Comparison of ENCODE assay signal across 8 cellular contexts in the genomic region with DNA sequence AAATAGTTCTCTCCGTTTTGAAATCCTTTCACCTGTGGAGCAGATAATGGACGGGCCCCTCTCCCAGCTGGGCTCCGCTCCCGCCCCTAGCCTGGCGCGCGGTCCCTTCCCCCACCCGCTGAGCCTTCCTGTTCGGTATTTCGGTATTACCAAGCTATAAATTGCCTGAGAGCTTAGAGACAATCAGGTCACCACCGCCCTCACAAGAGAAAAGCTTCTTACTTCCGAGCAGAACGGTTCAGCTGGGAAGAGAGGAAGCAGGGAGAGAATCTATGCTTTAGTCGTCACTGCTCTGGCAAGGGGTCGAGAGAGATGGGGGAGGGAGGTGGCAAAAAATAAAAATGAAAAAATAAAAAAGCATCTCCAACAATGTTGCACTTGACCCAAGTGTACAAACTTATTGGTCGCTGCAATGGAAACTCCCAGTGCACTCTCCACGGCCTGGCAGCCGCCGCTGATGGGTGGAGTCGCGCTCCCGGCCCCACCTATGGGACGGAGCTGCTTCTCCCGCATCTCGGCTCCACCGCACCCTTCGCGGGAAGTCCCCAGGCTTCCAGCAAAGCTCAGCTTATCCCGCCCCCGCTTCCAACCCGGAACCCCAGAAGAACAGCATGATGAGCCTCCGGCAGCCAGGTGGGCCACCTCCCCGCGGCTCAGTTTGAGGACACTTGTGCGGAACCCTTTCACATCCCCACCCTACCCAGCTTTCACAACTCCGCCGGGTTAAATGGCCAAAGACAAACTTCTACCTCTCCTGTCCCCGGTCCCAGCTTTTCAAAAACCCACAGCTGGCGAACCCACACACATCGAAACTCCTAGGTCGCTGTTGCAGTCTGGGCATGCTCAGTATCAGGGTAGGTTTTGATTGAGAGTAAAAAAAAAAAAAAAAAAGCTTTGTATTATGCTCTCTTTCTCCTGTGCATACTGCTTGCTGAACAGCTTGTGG. TPM values are rescaled to one million over a fixed set of nuclear protein-coding genes. Genes with fewer than 3 reads are reported as not detected.
A peak's percentile ranks its signal among the peaks of the same experiment; 100 is the strongest.
DNase-seq lines count a peak whose midpoint lies in the region; ATAC-seq, FAIRE-seq and TF ChIP-seq lines count a peak whose summit lies in the region.

No MANE protein-coding gene starts in this region.

- intact Hi-C loops in left cardiac atrium (cut with DNase I) = no loop called here

- ATAC-seq in WTC11 = peak; percentile 50
- ATAC-seq in left cardiac atrium = peak; percentile 59 to 77
- ATAC-seq in HG03521 (IDR thresholded peaks at IDR 0.05; ENCODE audit: unreplicated experiment) = no peak

- H3K27me3 Mint-ChIP-seq in WTC11 (ENCODE audit: low read depth) = no peaks in the 10 kb centered on the region

- H3K27ac ChIP-seq in rectal smooth muscle tissue (ENCODE audit: low read depth, low read length) = no peak overlapping the region

- peak overlapping the region; percentile 53 for H3K4me3 ChIP-seq in rectal smooth muscle tissue (ENCODE audit: low read length)

- peak overlapping the region; percentile 96 for H3K4me3 Mint-ChIP-seq in WTC11

- H3K9ac ChIP-seq in rectal smooth muscle tissue (ENCODE audit: low read length) = no peak overlapping the region

- TF ChIP-seq CTCF in WTC11 (IDR thresholded peaks at IDR 0.05) = no peak

- H3K27me3 ChIP-seq in rectal smooth muscle tissue (ENCODE audit: control insufficient read depth, insufficient read depth, low read length) = no peaks in the 10 kb centered on the region

- H3K36me3 Mint-ChIP-seq in WTC11 = no peaks in the 10 kb centered on the region

- no peaks in the 10 kb centered on the region for H3K36me3 ChIP-seq in rectal smooth muscle tissue (ENCODE audit: control insufficient read depth, insufficient read depth, low read length)

- 0 out of 2 replicates have a peak, but pooled peaks have one; percentile 9 for TF ChIP-seq POLR2A in H54 (IDR thresholded peaks at IDR 0.05; ENCODE audit: low read depth, low read length)

- peak; percentile 89 for FAIRE-seq in H54 (lab: Jason Lieb, UNC)

- CTCF ChIA-PET in WTC11 (lab: Charles Lee) = interaction anchor here (0.7 to 1.7 kb wide), 5 partner anchors 10 to 302 kb away, joined by 3 to 6 read pairs (median 3); no protein-coding TSS in a partner anchor

- no peaks in the 10 kb centered on the region for H3K4me1 ChIP-seq in rectal smooth muscle tissue (ENCODE audit: control insufficient read depth, insufficient read depth, low read length)

- POLR2A ChIA-PET in WTC11 (lab: Charles Lee) = interaction anchor here (0.6 to 1.8 kb wide), 12 partner anchors 9 to 236 kb away, joined by 3 to 10 read pairs (median 4); no protein-coding TSS in a partner anchor

- peak overlapping the region; percentile 99 for H3K27ac Mint-ChIP-seq in WTC11

- peak; percentile 59 for DNase-seq in ELF-1 (ENCODE audit: low read depth, low spot score)
- DNase-seq in H54 (ENCODE audit: insufficient read length, low spot score) = peak; percentile 47
- peak; percentile 92 for DNase-seq in NCI-H1105 treated with DMSO at 0.1 percent for 48 hours (lab: John Stamatoyannopoulos, UW)
- peak; percentile 81 for DNase-seq in WTC11 (ENCODE audit: low spot score)
- peak; percentile 21 for DNase-seq in left cardiac atrium
- DNase-seq in activated T-cell treated with anti-CD3 and anti-CD28 coated beads, Interleukin-2, amount 50 U/mL, for 48 hours = no peak

- peaks cover 45% of the 10 kb centered on the region for H3K4me1 Mint-ChIP-seq in WTC11

- peaks cover 3% of the 10 kb centered on the region; the same call in 1 of the 2 replicates for H3K9me3 Mint-ChIP-seq in WTC11

TF ChIP-seq in WTC11, 78 proteins besides CTCF, POLR2A, EP300 and RAD21 (continues in another document):
- no peak for TF ChIP-seq ZNF317 (CRISPR knock-in tag; IDR thresholded peaks at IDR 0.05; ENCODE audit: borderline replicate concordance, low read depth)
- TF ChIP-seq, protein P1, sequence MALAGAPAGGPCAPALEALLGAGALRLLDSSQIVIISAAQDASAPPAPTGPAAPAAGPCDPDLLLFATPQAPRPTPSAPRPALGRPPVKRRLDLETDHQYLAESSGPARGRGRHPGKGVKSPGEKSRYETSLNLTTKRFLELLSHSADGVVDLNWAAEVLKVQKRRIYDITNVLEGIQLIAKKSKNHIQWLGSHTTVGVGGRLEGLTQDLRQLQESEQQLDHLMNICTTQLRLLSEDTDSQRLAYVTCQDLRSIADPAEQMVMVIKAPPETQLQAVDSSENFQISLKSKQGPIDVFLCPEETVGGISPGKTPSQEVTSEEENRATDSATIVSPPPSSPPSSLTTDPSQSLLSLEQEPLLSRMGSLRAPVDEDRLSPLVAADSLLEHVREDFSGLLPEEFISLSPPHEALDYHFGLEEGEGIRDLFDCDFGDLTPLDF (CRISPR knock-in tag; IDR thresholded peaks at IDR 0.05) = no peak
- TF ChIP-seq, protein P2, sequence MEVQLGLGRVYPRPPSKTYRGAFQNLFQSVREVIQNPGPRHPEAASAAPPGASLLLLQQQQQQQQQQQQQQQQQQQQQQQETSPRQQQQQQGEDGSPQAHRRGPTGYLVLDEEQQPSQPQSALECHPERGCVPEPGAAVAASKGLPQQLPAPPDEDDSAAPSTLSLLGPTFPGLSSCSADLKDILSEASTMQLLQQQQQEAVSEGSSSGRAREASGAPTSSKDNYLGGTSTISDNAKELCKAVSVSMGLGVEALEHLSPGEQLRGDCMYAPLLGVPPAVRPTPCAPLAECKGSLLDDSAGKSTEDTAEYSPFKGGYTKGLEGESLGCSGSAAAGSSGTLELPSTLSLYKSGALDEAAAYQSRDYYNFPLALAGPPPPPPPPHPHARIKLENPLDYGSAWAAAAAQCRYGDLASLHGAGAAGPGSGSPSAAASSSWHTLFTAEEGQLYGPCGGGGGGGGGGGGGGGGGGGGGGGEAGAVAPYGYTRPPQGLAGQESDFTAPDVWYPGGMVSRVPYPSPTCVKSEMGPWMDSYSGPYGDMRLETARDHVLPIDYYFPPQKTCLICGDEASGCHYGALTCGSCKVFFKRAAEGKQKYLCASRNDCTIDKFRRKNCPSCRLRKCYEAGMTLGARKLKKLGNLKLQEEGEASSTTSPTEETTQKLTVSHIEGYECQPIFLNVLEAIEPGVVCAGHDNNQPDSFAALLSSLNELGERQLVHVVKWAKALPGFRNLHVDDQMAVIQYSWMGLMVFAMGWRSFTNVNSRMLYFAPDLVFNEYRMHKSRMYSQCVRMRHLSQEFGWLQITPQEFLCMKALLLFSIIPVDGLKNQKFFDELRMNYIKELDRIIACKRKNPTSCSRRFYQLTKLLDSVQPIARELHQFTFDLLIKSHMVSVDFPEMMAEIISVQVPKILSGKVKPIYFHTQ (CRISPR knock-in tag; IDR thresholded peaks at IDR 0.05) = no peak
- TF ChIP-seq, protein P3, sequence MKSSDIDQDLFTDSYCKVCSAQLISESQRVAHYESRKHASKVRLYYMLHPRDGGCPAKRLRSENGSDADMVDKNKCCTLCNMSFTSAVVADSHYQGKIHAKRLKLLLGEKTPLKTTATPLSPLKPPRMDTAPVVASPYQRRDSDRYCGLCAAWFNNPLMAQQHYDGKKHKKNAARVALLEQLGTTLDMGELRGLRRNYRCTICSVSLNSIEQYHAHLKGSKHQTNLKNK (CRISPR knock-in tag; IDR thresholded peaks at IDR 0.05) = no peak
- TF ChIP-seq NFYB (CRISPR knock-in tag; conservative IDR thresholded peaks at IDR 0.05; ENCODE audit: low read depth) = no peak
- TF ChIP-seq CREM (CRISPR knock-in tag; IDR thresholded peaks at IDR 0.05) = no peak
- no peak for TF ChIP-seq JUN (CRISPR knock-in tag; IDR thresholded peaks at IDR 0.05)
- TF ChIP-seq NFE2L1 (CRISPR knock-in tag; IDR thresholded peaks at IDR 0.05) = no peak
- 0 out of 2 replicates have a peak, but pooled peaks have one; percentile 16 for TF ChIP-seq KAT7 (CRISPR knock-in tag; IDR thresholded peaks at IDR 0.05; ENCODE audit: borderline replicate concordance)
- TF ChIP-seq, protein P4, sequence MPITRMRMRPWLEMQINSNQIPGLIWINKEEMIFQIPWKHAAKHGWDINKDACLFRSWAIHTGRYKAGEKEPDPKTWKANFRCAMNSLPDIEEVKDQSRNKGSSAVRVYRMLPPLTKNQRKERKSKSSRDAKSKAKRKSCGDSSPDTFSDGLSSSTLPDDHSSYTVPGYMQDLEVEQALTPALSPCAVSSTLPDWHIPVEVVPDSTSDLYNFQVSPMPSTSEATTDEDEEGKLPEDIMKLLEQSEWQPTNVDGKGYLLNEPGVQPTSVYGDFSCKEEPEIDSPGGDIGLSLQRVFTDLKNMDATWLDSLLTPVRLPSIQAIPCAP (CRISPR knock-in tag; IDR thresholded peaks at IDR 0.05) = no peak
- no peak for TF ChIP-seq PRRX2 (CRISPR knock-in tag; IDR thresholded peaks at IDR 0.05)
- TF ChIP-seq, protein P5, sequence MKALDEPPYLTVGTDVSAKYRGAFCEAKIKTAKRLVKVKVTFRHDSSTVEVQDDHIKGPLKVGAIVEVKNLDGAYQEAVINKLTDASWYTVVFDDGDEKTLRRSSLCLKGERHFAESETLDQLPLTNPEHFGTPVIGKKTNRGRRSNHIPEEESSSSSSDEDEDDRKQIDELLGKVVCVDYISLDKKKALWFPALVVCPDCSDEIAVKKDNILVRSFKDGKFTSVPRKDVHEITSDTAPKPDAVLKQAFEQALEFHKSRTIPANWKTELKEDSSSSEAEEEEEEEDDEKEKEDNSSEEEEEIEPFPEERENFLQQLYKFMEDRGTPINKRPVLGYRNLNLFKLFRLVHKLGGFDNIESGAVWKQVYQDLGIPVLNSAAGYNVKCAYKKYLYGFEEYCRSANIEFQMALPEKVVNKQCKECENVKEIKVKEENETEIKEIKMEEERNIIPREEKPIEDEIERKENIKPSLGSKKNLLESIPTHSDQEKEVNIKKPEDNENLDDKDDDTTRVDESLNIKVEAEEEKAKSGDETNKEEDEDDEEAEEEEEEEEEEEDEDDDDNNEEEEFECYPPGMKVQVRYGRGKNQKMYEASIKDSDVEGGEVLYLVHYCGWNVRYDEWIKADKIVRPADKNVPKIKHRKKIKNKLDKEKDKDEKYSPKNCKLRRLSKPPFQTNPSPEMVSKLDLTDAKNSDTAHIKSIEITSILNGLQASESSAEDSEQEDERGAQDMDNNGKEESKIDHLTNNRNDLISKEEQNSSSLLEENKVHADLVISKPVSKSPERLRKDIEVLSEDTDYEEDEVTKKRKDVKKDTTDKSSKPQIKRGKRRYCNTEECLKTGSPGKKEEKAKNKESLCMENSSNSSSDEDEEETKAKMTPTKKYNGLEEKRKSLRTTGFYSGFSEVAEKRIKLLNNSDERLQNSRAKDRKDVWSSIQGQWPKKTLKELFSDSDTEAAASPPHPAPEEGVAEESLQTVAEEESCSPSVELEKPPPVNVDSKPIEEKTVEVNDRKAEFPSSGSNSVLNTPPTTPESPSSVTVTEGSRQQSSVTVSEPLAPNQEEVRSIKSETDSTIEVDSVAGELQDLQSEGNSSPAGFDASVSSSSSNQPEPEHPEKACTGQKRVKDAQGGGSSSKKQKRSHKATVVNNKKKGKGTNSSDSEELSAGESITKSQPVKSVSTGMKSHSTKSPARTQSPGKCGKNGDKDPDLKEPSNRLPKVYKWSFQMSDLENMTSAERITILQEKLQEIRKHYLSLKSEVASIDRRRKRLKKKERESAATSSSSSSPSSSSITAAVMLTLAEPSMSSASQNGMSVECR (CRISPR knock-in tag; IDR thresholded peaks at IDR 0.05; ENCODE audit: borderline replicate concordance) = 0 out of 2 replicates have a peak, but pooled peaks have one; percentile 30
- TF ChIP-seq OVOL2 (CRISPR knock-in tag; IDR thresholded peaks at IDR 0.05; ENCODE audit: borderline replicate concordance) = no peak

RNA-seq across cellular contexts. Expression of a gene that starts 0.8 kb away (rescaled TPM):
- total RNA-seq in WTC11 (2021) (34.7 to 45.2 TPM (median 36.0 TPM) in 3 replicates), left cardiac atrium (1 to 10 TPM in 1 of 2 donors, under 1 TPM in 1; 0.68 to 1.5 TPM)

Comparison
In these comparisons a context has a peak if more than half of its experiments do, and no peak if none do; other contexts are left out.
1. DNase-seq: peak in ELF-1 (single experiment), H54 (single experiment), NCI-H1105 treated with DMSO at 0.1 percent for 48 hours (single experiment), WTC11 (single experiment) and left cardiac atrium (single experiment); none in activated T-cell treated with anti-CD3 and anti-CD28 coated beads, Interleukin-2, amount 50 U/mL, for 48 hours (0 of 2).
2. RNA of a gene that starts 0.8 kb away (total RNA-seq): 34.7 to 45.2 TPM in WTC11; 0.68 to 1.5 TPM in left cardiac atrium; every median in the first group is over 10 times any median in the second.